8 cellular contexts compared by ENCODE assay signal in genomic region chr3:8301977-8302589, GRCh38.
DNase-seq lines count a peak whose midpoint lies in the region; ATAC-seq and TF ChIP-seq lines count a peak whose summit lies in the region.

No MANE protein-coding gene starts in this region.

- in situ Hi-C loops in GM13977 (cut with MboI; ENCODE audit: low pct_unique_long_range_greater_than_20kb, low sequenced_read_pairs, unreplicated experiment) = no loop called here

- H3K27ac Mint-ChIP-seq in T-helper 17 cell = peak overlapping the region; percentile 91

- no peak overlapping the region for H3K4me3 Mint-ChIP-seq in T-helper 17 cell

- H3K27me3 Mint-ChIP-seq in T-helper 17 cell = peaks cover 21% of the 10 kb centered on the region

- H3K36me3 Mint-ChIP-seq in T-helper 17 cell (ENCODE audit: low read depth) = no peaks in the 10 kb centered on the region

- peak; percentile 57 for ATAC-seq in T-helper 17 cell

- no peaks in the 10 kb centered on the region for H3K9me3 ChIP-seq in T-helper 17 cell (ENCODE audit: control insufficient read depth, low read length, poor library complexity, severe bottlenecking)
- H3K9me3 ChIP-seq in MG63 = no peaks in the 10 kb centered on the region

- DNase-seq in Ammon's horn (ENCODE audit: low spot score) = peak; percentile 69
- DNase-seq in GM13977 (ENCODE audit: low spot score) = peak; percentile 32
- peak; percentile 49 for DNase-seq in Jurkat, Clone E6-1 (ENCODE audit: low read depth, low spot score)
- DNase-seq in T-helper 17 cell = no peak
- peak; percentile 56 for DNase-seq in foreskin melanocyte
- DNase-seq in retina = peak; percentile 44
- no peak for DNase-seq in MG63
- DNase-seq in activated CD4-positive, alpha-beta T cell treated with anti-CD3 and anti-CD28 coated beads for 48 hours = no peak

- H3K36me3 ChIP-seq in MG63 = no peaks in the 10 kb centered on the region

- H3K4me3 ChIP-seq in Jurkat, Clone E6-1 (ENCODE audit: low read length) = no peak overlapping the region
- H3K4me3 ChIP-seq in MG63 = no peak overlapping the region

- no peaks in the 10 kb centered on the region for H3K27me3 ChIP-seq in MG63

- peaks cover 10% of the 10 kb centered on the region for H3K4me1 Mint-ChIP-seq in T-helper 17 cell

- TF ChIP-seq CTCF in GM13977 (IDR thresholded peaks at IDR 0.05; ENCODE audit: extremely low read depth, insufficient read depth, missing control alignments) = peak; percentile 67

Comparison
In these comparisons a context has a peak if more than half of its experiments do, and no peak if none do; other contexts are left out.
1. DNase-seq: peak in Ammon's horn (single experiment), GM13977 (single experiment), Jurkat, Clone E6-1 (single experiment), foreskin melanocyte (single experiment) and retina (single experiment); none in T-helper 17 cell (0 of 3), MG63 (single experiment) and activated CD4-positive, alpha-beta T cell treated with anti-CD3 and anti-CD28 coated beads for 48 hours (single experiment).